ENCODE assay signal across 14 cellular contexts in the genomic region with DNA sequence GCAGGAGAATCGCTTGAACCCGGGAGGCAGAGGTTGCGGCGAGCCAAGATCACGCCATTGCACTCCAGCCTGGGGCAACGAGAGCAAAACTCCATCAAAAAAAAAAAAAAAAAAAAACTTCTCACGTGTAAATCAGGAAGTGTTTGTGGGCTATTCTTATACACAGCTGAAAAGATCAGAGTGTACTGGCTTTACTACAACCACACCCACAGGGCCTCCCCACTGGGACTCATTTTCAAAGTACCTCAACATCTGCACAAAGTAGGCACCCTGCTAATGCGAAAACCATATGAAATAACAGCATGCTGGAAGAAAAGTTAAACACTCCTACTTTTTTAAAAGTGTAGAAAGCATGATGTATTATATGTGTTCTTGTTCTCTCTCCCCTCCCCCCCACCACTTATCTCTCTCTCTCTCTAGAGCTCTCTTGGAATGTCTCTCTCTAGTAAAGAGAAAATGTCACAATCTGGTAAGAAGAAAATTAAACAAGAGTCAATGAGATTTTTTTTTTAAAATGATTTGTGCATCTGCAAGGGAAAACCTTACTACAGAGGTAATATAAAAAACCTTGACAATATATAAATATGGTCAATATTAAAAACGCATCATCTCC. TPM values are rescaled to one million over a fixed set of nuclear protein-coding genes. Genes with fewer than 3 reads are reported as not detected.
DNase-seq lines count a peak whose midpoint lies in the region; ATAC-seq and TF ChIP-seq lines count a peak whose summit lies in the region.
"Had no signal": no experiment of that assay in that cellular context is flagged by ENCODE, and none has a peak within 500 bp of the region (broad histone marks: within the 10 kb centered on the region; RNA-seq: fewer than 3 reads in every experiment).

No MANE protein-coding gene starts in this region.

- no peak overlapping the region for H3K4me3 ChIP-seq in BLaER1 treated with 17β-estradiol and CSF1 and Interleukin-3, amounts not matched to agents 10 nM and 100 nM
- H3K4me3 ChIP-seq in Panc1 (ENCODE audit: low read depth in 2 of 2, low read length in 2 of 2) (no peak overlapping the region), cardiac muscle cell (no peak overlapping the region)
- H3K4me3 ChIP-seq: lung had no signal

- peaks cover 7 to 17% (median 11%) of the 10 kb centered on the region in 10 experiments; a peak in 19 of 20 replicates for H3K4me1 ChIP-seq in BLaER1 treated with 17β-estradiol and CSF1 and Interleukin-3, amounts not matched to agents 10 nM and 100 nM
- H3K4me1 ChIP-seq in Panc1 (ENCODE audit: control insufficient read depth, insufficient read depth, low read length) (peaks cover 85% of the 10 kb centered on the region), cardiac muscle cell (ENCODE audit: low read depth) (peaks cover 36% of the 10 kb centered on the region)

- H3K9me3 ChIP-seq in BLaER1 treated with 17β-estradiol and CSF1 and Interleukin-3, amounts not matched to agents 10 nM and 100 nM (replicated peaks in 1 of 11) = no peaks in the 10 kb centered on the region
- H3K9me3 ChIP-seq in Panc1 (ENCODE audit: control insufficient read depth, insufficient read depth, low read depth, low read length) (no peaks in the 10 kb centered on the region), cardiac muscle cell (ENCODE audit: low read depth) (no peaks in the 10 kb centered on the region)

- POLR2A ChIA-PET in Panc1 (lab: Charles Lee) = interaction anchor here (0.8 kb wide), 1 partner anchor 19 kb away, joined by 7 read pairs; no protein-coding TSS in a partner anchor

- H3K27me3 ChIP-seq in BLaER1 treated with 17β-estradiol and CSF1 and Interleukin-3, amounts not matched to agents 10 nM and 100 nM = no peaks in the 10 kb centered on the region
- H3K27me3 ChIP-seq in Panc1 (ENCODE audit: control insufficient read depth, insufficient read depth, low read length) = no peaks in the 10 kb centered on the region
- no peaks in the 10 kb centered on the region for H3K27me3 ChIP-seq in cardiac muscle cell

- no TSS peak for BruUV-seq in Panc1 (replicated peaks; lab: Mats Ljungman, UMichigan)

- H3K4me2 ChIP-seq in BLaER1 treated with 17β-estradiol and CSF1 and Interleukin-3, amounts not matched to agents 10 nM and 100 nM = peak overlapping the region; percentile 34 to 69 (median 50)

- H3K36me3 ChIP-seq in BLaER1 treated with 17β-estradiol and CSF1 and Interleukin-3, amounts not matched to agents 10 nM and 100 nM = no peaks in the 10 kb centered on the region
- H3K36me3 ChIP-seq in Panc1 (ENCODE audit: control insufficient read depth, insufficient read depth, low read length) (peaks cover 4% of the 10 kb centered on the region; the same call in 1 of the 2 replicates), cardiac muscle cell (no peaks in the 10 kb centered on the region)

- no peaks in the 10 kb centered on the region for H4K20me1 ChIP-seq in BLaER1 treated with 17β-estradiol and CSF1 and Interleukin-3, amounts not matched to agents 10 nM and 100 nM

- ATAC-seq in Panc1 (no peak), sciatic nerve (peak; percentile 86), GM18520 (IDR thresholded peaks at IDR 0.05; ENCODE audit: unreplicated experiment) (no peak)

- no peak overlapping the region for H3K9ac ChIP-seq in BLaER1 treated with 17β-estradiol and CSF1 and Interleukin-3, amounts not matched to agents 10 nM and 100 nM

- DNase-seq in Panc1 (ENCODE audit: low read depth, low spot score) = no peak
- peak in 1 of 2 donors; percentile 66 for DNase-seq in cardiac muscle cell (ENCODE audit: low read depth in 1 of 2, low spot score in 1 of 2)
- no peak for DNase-seq in sciatic nerve (ENCODE audit: low spot score)
- DNase-seq in HCEC 1CT = no peak
- no peak for DNase-seq in stimulated activated CD4-positive, alpha-beta T cell treated with anti-CD3 and anti-CD28 coated beads, Interleukin-15, amount 100 ng/mL, for 24 hours
- no peak for DNase-seq in activated CD8-positive, alpha-beta memory T cell treated with anti-CD3 and anti-CD28 coated beads, Interleukin-2, amount 50 U/mL, for 48 hours
- DNase-seq: activated gamma-delta T cell, C1 segment of cervical spinal cord, NCI-H1417, NCI-H446 treated with DMSO at 0.1 percent for 48 hours, nucleus accumbens had no signal

- CTCF ChIA-PET in Panc1 (lab: Charles Lee) = no interaction called here

- intact Hi-C loops in Panc1 (cut with micrococcal nuclease; ENCODE audit: unreplicated experiment) (no loop called here), sciatic nerve (cut with DNase I) (no loop called here)

- no peak overlapping the region for H3K27ac ChIP-seq in BLaER1 treated with 17β-estradiol and CSF1 and Interleukin-3, amounts not matched to agents 10 nM and 100 nM
- H3K27ac ChIP-seq in Panc1 (ENCODE audit: low read length) (peak overlapping the region; percentile 74), cardiac muscle cell (peak overlapping the region; percentile 48)

- TF ChIP-seq CTCF in Panc1 (IDR thresholded peaks at IDR 0.05) (no peak), cardiac muscle cell (IDR thresholded peaks at IDR 0.05; ENCODE audit: low read depth, low read length) (no peak)

- in situ Hi-C loops in Panc1 (cut with HindIII; ENCODE audit: low pct_unique_long_range_greater_than_20kb, low sequenced_read_pairs) = no loop called here

RNA-seq across cellular contexts. Expression of a gene that starts 11.1 kb away (rescaled TPM):
- total RNA-seq in Panc1 (2021; ENCODE audit: unreplicated experiment) = 303 TPM
- polyA plus RNA-seq in Panc1 (2012; ENCODE audit: insufficient read length) = 124 TPM
- total RNA-seq in cardiac muscle cell = 58.7 and 127 TPM in 2 replicates
- polyA plus RNA-seq in cardiac muscle cell = 155 and 297 TPM in 2 replicates
- 251 TPM for total RNA-seq in sciatic nerve

Comparison
In these comparisons a context has a peak if more than half of its experiments do, and no peak if none do; other contexts are left out.
1. H3K27ac ChIP-seq: peak in Panc1 (single experiment) and cardiac muscle cell (single experiment); none in BLaER1 treated with 17β-estradiol and CSF1 and Interleukin-3, amounts not matched to agents 10 nM and 100 nM (0 of 11).